2 cellular contexts compared by ENCODE assay signal in the genomic region with DNA sequence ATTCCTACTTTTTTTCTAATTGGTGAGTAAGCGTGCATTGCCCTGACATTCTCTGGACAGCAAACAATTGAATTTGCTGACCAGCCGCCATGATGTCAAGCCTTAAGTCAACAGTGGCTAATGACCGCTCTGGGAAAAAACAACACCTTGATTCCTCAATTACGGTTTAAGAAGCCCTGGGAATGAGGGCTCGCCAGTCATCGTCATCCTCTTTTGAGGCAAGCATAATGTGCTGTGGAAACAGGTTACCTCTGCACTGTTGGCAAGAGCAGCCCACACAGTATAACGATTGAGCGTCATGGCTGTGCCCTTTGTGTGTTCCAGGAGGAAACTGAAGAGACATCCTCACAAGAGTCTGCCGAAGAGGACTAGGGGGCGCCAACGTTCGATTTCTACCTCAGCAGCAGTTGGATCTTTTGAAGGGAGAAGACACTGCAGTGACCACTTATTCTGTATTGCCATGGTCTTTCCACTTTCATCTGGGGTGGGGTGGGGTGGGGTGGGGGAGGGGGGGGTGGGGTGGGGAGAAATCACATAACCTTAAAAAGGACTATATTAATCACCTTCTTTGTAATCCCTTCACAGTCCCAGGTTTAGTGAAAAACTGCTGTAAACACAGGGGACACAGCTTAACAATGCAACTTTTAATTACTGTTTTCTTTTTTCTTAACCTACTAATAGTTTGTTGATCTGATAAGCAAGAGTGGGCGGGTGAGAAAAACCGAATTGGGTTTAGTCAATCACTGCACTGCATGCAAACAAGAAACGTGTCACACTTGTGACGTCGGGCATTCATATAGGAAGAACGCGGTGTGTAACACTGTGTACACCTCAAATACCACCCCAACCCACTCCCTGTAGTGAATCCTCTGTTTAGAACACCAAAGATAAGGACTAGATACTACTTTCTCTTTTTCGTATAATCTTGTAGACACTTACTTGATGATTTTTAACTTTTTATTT.
TF ChIP-seq lines count a peak whose summit lies in the region.

No MANE protein-coding gene starts in this region.

TF ChIP-seq in HCT116, 20 proteins besides CTCF, POLR2A, EP300 and RAD21:
- no peak for TF ChIP-seq TCF7L2 (IDR thresholded peaks at IDR 0.05; ENCODE audit: borderline replicate concordance, extremely low read depth, insufficient read depth, insufficient read length)
- no peak for TF ChIP-seq POLR2AphosphoS5 (IDR thresholded peaks at IDR 0.05; ENCODE audit: low read depth, low read length)
- 0 out of 2 replicates have a peak, but pooled peaks have one; percentile 7 for TF ChIP-seq SP1 (IDR thresholded peaks at IDR 0.05; ENCODE audit: low read depth)
- TF ChIP-seq FOSL1 (IDR thresholded peaks at IDR 0.05; ENCODE audit: low read depth) = no peak
- no peak for TF ChIP-seq CEBPB (IDR thresholded peaks at IDR 0.05; ENCODE audit: low read depth)
- no peak for TF ChIP-seq ZNF274 (IDR thresholded peaks at IDR 0.05; ENCODE audit: low read depth, low read length)
- TF ChIP-seq SIN3A (IDR thresholded peaks at IDR 0.05; ENCODE audit: low read depth) = no peak
- peak; percentile 72; the same call in 1 of the 2 replicates for TF ChIP-seq CBX3 (IDR thresholded peaks at IDR 0.05; ENCODE audit: low read depth)
- TF ChIP-seq, protein P1, sequence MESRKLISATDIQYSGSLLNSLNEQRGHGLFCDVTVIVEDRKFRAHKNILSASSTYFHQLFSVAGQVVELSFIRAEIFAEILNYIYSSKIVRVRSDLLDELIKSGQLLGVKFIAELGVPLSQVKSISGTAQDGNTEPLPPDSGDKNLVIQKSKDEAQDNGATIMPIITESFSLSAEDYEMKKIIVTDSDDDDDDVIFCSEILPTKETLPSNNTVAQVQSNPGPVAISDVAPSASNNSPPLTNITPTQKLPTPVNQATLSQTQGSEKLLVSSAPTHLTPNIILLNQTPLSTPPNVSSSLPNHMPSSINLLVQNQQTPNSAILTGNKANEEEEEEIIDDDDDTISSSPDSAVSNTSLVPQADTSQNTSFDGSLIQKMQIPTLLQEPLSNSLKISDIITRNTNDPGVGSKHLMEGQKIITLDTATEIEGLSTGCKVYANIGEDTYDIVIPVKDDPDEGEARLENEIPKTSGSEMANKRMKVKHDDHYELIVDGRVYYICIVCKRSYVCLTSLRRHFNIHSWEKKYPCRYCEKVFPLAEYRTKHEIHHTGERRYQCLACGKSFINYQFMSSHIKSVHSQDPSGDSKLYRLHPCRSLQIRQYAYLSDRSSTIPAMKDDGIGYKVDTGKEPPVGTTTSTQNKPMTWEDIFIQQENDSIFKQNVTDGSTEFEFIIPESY (IDR thresholded peaks at IDR 0.05; ENCODE audit: extremely low read depth, insufficient replicate concordance, low read length) = no peak
- no peak for TF ChIP-seq EGR1 (IDR thresholded peaks at IDR 0.05; ENCODE audit: low read depth)
- TF ChIP-seq, protein P2, sequence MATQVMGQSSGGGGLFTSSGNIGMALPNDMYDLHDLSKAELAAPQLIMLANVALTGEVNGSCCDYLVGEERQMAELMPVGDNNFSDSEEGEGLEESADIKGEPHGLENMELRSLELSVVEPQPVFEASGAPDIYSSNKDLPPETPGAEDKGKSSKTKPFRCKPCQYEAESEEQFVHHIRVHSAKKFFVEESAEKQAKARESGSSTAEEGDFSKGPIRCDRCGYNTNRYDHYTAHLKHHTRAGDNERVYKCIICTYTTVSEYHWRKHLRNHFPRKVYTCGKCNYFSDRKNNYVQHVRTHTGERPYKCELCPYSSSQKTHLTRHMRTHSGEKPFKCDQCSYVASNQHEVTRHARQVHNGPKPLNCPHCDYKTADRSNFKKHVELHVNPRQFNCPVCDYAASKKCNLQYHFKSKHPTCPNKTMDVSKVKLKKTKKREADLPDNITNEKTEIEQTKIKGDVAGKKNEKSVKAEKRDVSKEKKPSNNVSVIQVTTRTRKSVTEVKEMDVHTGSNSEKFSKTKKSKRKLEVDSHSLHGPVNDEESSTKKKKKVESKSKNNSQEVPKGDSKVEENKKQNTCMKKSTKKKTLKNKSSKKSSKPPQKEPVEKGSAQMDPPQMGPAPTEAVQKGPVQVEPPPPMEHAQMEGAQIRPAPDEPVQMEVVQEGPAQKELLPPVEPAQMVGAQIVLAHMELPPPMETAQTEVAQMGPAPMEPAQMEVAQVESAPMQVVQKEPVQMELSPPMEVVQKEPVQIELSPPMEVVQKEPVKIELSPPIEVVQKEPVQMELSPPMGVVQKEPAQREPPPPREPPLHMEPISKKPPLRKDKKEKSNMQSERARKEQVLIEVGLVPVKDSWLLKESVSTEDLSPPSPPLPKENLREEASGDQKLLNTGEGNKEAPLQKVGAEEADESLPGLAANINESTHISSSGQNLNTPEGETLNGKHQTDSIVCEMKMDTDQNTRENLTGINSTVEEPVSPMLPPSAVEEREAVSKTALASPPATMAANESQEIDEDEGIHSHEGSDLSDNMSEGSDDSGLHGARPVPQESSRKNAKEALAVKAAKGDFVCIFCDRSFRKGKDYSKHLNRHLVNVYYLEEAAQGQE (IDR thresholded peaks at IDR 0.05; ENCODE audit: low read depth) = no peak
- TF ChIP-seq, protein P3, sequence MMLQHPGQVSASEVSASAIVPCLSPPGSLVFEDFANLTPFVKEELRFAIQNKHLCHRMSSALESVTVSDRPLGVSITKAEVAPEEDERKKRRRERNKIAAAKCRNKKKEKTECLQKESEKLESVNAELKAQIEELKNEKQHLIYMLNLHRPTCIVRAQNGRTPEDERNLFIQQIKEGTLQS (IDR thresholded peaks at IDR 0.05) = no peak
- no peak for TF ChIP-seq ELF1 (IDR thresholded peaks at IDR 0.05; ENCODE audit: borderline replicate concordance, low read depth)
- TF ChIP-seq EZH2phosphoT487 (IDR thresholded peaks at IDR 0.05; ENCODE audit: borderline replicate concordance) = no peak
- TF ChIP-seq SRF (IDR thresholded peaks at IDR 0.05; ENCODE audit: low read depth) = no peak
- no peak for TF ChIP-seq ZFX (IDR thresholded peaks at IDR 0.05)
- TF ChIP-seq JUND (IDR thresholded peaks at IDR 0.05) = no peak
- TF ChIP-seq EZH2 (IDR thresholded peaks at IDR 0.05) = no peak
- TF ChIP-seq, protein P4, sequence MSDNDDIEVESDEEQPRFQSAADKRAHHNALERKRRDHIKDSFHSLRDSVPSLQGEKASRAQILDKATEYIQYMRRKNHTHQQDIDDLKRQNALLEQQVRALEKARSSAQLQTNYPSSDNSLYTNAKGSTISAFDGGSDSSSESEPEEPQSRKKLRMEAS (IDR thresholded peaks at IDR 0.05) = no peak
- peak; percentile 59 for TF ChIP-seq YY1 (IDR thresholded peaks at IDR 0.05; ENCODE audit: extremely low read depth, insufficient replicate concordance, low read depth, low read length)

TF ChIP-seq in HepG2, 621 proteins besides CTCF, POLR2A, EP300 and RAD21:
- TF ChIP-seq, protein P5, sequence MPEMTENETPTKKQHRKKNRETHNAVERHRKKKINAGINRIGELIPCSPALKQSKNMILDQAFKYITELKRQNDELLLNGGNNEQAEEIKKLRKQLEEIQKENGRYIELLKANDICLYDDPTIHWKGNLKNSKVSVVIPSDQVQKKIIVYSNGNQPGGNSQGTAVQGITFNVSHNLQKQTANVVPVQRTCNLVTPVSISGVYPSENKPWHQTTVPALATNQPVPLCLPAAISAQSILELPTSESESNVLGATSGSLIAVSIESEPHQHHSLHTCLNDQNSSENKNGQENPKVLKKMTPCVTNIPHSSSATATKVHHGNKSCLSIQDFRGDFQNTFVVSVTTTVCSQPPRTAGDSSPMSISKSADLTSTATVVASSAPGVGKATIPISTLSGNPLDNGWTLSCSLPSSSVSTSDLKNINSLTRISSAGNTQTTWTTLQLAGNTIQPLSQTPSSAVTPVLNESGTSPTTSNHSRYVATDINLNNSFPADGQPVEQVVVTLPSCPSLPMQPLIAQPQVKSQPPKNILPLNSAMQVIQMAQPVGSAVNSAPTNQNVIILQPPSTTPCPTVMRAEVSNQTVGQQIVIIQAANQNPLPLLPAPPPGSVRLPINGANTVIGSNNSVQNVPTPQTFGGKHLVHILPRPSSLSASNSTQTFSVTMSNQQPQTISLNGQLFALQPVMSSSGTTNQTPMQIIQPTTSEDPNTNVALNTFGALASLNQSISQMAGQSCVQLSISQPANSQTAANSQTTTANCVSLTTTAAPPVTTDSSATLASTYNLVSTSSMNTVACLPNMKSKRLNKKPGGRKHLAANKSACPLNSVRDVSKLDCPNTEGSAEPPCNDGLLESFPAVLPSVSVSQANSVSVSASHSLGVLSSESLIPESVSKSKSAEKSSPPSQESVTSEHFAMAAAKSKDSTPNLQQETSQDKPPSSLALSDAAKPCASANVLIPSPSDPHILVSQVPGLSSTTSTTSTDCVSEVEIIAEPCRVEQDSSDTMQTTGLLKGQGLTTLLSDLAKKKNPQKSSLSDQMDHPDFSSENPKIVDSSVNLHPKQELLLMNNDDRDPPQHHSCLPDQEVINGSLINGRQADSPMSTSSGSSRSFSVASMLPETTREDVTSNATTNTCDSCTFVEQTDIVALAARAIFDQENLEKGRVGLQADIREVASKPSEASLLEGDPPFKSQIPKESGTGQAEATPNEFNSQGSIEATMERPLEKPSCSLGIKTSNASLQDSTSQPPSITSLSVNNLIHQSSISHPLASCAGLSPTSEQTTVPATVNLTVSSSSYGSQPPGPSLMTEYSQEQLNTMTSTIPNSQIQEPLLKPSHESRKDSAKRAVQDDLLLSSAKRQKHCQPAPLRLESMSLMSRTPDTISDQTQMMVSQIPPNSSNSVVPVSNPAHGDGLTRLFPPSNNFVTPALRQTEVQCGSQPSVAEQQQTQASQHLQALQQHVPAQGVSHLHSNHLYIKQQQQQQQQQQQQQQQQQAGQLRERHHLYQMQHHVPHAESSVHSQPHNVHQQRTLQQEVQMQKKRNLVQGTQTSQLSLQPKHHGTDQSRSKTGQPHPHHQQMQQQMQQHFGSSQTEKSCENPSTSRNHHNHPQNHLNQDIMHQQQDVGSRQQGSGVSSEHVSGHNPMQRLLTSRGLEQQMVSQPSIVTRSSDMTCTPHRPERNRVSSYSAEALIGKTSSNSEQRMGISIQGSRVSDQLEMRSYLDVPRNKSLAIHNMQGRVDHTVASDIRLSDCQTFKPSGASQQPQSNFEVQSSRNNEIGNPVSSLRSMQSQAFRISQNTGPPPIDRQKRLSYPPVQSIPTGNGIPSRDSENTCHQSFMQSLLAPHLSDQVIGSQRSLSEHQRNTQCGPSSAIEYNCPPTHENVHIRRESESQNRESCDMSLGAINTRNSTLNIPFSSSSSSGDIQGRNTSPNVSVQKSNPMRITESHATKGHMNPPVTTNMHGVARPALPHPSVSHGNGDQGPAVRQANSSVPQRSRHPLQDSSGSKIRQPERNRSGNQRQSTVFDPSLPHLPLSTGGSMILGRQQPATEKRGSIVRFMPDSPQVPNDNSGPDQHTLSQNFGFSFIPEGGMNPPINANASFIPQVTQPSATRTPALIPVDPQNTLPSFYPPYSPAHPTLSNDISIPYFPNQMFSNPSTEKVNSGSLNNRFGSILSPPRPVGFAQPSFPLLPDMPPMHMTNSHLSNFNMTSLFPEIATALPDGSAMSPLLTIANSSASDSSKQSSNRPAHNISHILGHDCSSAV (CRISPR knock-in tag; IDR thresholded peaks at IDR 0.05; ENCODE audit: borderline replicate concordance) = no peak
- TF ChIP-seq MED1 (CRISPR knock-in tag; IDR thresholded peaks at IDR 0.05) (no peak), PCBP1 (IDR thresholded peaks at IDR 0.05; ENCODE audit: borderline replicate concordance, low read depth, low read length) (0 out of 2 replicates have a peak, but pooled peaks have one; percentile 55), STAG1 (CRISPR knock-in tag; IDR thresholded peaks at IDR 0.05) (peak; percentile 29; the same call in 1 of the 2 replicates), HNRNPK (IDR thresholded peaks at IDR 0.05; ENCODE audit: low read depth, low read length, poor library complexity, severe bottlenecking) (peak; percentile 90), THAP11 (CRISPR knock-in tag; IDR thresholded peaks at IDR 0.05) (no peak), ZNF282 (IDR thresholded peaks at IDR 0.05; ENCODE audit: partially characterized antibody) (no peak), RBM22 (optimal IDR thresholded peaks at IDR 0.05; ENCODE audit: low read length) (peak; percentile 75)
- TF ChIP-seq, protein P1 (CRISPR knock-in tag; IDR thresholded peaks at IDR 0.05) = peak; percentile 24; the same call in 1 of the 2 replicates
- TF ChIP-seq, protein P6, sequence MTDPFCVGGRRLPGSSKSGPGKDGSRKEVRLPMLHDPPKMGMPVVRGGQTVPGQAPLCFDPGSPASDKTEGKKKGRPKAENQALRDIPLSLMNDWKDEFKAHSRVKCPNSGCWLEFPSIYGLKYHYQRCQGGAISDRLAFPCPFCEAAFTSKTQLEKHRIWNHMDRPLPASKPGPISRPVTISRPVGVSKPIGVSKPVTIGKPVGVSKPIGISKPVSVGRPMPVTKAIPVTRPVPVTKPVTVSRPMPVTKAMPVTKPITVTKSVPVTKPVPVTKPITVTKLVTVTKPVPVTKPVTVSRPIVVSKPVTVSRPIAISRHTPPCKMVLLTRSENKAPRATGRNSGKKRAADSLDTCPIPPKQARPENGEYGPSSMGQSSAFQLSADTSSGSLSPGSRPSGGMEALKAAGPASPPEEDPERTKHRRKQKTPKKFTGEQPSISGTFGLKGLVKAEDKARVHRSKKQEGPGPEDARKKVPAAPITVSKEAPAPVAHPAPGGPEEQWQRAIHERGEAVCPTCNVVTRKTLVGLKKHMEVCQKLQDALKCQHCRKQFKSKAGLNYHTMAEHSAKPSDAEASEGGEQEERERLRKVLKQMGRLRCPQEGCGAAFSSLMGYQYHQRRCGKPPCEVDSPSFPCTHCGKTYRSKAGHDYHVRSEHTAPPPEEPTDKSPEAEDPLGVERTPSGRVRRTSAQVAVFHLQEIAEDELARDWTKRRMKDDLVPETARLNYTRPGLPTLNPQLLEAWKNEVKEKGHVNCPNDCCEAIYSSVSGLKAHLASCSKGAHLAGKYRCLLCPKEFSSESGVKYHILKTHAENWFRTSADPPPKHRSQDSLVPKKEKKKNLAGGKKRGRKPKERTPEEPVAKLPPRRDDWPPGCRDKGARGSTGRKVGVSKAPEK (CRISPR knock-in tag; IDR thresholded peaks at IDR 0.05; ENCODE audit: borderline replicate concordance) = no peak
TF ChIP-seq in HepG2: peak in this region for 5.
